Comparison of ENCODE assay signal across 14 cellular contexts in the genomic region with DNA sequence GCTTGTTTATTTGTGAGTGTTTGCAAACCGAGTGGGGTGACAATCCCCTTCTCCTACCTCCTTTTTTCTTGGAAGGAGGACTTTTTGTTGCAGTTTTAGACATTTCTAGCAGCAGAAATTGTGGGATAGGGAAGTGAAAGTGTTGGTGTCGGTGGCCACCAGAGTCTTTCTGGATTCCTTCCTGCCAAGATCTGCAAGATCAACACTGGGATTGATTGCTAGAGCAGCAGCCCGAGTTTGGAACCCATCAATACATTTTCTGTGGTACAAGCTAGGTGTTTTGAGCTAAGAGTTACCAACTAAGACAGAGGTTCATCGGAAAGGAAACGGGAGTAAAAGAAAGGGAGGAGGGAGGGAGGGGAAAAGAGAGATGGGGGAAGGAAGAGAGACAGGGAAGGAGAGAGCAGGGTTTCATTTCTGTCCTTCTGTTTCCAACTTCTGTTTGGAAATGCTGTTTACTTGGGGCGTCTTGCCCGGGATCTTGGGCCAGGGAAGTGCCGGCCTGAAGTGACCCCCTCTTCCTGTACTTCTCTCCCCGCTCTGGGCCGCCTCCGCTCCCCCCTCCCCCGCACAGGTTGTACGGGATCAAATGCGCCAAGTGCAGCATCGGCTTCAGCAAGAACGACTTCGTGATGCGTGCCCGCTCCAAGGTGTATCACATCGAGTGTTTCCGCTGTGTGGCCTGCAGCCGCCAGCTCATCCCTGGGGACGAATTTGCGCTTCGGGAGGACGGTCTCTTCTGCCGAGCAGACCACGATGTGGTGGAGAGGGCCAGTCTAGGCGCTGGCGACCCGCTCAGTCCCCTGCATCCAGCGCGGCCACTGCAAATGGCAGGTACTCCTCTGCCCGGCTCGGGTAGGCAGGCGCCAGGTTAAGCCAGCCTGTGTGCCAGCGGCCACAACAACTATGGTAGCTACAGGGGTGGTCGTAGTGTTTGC. TPM values are rescaled to one million over a fixed set of nuclear protein-coding genes. Genes with fewer than 3 reads are reported as not detected.
DNase-seq lines count a peak whose midpoint lies in the region; ATAC-seq and TF ChIP-seq lines count a peak whose summit lies in the region.
"Had no signal": no experiment of that assay in that cellular context is flagged by ENCODE, and none has a peak within 500 bp of the region (broad histone marks: within the 10 kb centered on the region; RNA-seq: fewer than 3 reads in every experiment).

No MANE protein-coding gene starts in this region.

- H2BK20ac ChIP-seq in IMR-90 (ENCODE audit: low read depth, low read length) = no peak overlapping the region

- dilution Hi-C loops in IMR-90 (cut with HindIII; ENCODE audit: low sequenced_read_pairs, unreplicated experiment) = no loop called here

- POLR2A ChIA-PET in BJ (lab: Charles Lee) = no interaction called here
- POLR2A ChIA-PET in IMR-90 (lab: Charles Lee; ENCODE audit: unreplicated experiment) = interaction anchor here (0.5 kb wide), 1 partner anchor 1470 kb away, joined by 3 read pairs; no protein-coding TSS in a partner anchor

- no peak overlapping the region for H2BK15ac ChIP-seq in IMR-90 (ENCODE audit: low read depth, low read length)

- peaks cover 96% of the 10 kb centered on the region for H3K79me2 ChIP-seq in neural cell (replicated peaks; ENCODE audit: insufficient read depth, low read length)

- TF ChIP-seq CTCF in BJ (IDR thresholded peaks at IDR 0.05; ENCODE audit: insufficient read depth, low read depth, low read length) = no peak
- TF ChIP-seq CTCF in IMR-90 (conservative IDR thresholded peaks at IDR 0.05; ENCODE audit: low read depth, low read length) = no peak
- TF ChIP-seq CTCF in neural cell (IDR thresholded peaks at IDR 0.05; ENCODE audit: poor library complexity, severe bottlenecking) = no peak

- H2AFZ ChIP-seq in IMR-90 (replicated peaks; ENCODE audit: low read length, poor library complexity) = no peak overlapping the region
- no peak overlapping the region for H2AFZ ChIP-seq in neural cell (ENCODE audit: low read depth, low read length)

- H3K36me3 ChIP-seq in BJ (ENCODE audit: control insufficient read depth, insufficient read depth, low read length) (no peaks in the 10 kb centered on the region), IMR-90 (ENCODE audit: control insufficient read depth, insufficient read depth, low read length) (no peaks in the 10 kb centered on the region), neural cell (ENCODE audit: insufficient read depth, low read length) (no peaks in the 10 kb centered on the region)
- H3K36me3 ChIP-seq: thyroid gland had no signal

- H3K27ac ChIP-seq in IMR-90 (ENCODE audit: insufficient read depth, low read length) = no peak overlapping the region
- peak overlapping the region; percentile 8 for H3K27ac ChIP-seq in neural cell (ENCODE audit: low read length)
- H3K27ac ChIP-seq: thyroid gland had no signal

- no peaks in the 10 kb centered on the region for H3K4me1 ChIP-seq in IMR-90 (ENCODE audit: control insufficient read depth, insufficient read depth, low read length)

- no peak overlapping the region for H4K8ac ChIP-seq in IMR-90 (ENCODE audit: low read depth in 2 of 2, low read length in 2 of 2)

- no peak for DNase-seq in BJ (ENCODE audit: low read depth)
- DNase-seq in IMR-90 = no peak
- DNase-seq in ecto neural progenitor cell (ENCODE audit: low spot score) = peak; percentile 62
- no peak for DNase-seq in SW480 (ENCODE audit: low spot score)
- no peak for DNase-seq in stimulated activated CD4-positive, alpha-beta T cell treated with anti-CD3 and anti-CD28 coated beads, Interleukin-4, amount 100 ng/mL, for 4 hours
- no peak for DNase-seq in SW 1271 (lab: John Stamatoyannopoulos, UW)
- DNase-seq: CD4-positive, alpha-beta memory T cell; central memory CD4-positive, alpha-beta T cell; GOT3; natural killer cell; T-helper 2 cell; thyroid gland had no signal

- no peak overlapping the region for H2AK5ac ChIP-seq in IMR-90 (ENCODE audit: low read depth, low read length)

- no peak for TF ChIP-seq POLR2A in IMR-90 (IDR thresholded peaks at IDR 0.05; ENCODE audit: low read depth, low read length)

- H3K4me2 ChIP-seq in IMR-90 (ENCODE audit: low read depth, low read length) (peak overlapping the region; percentile 58; the same call in 1 of the 2 replicates), neural cell (ENCODE audit: low read length) (peak overlapping the region; percentile 71)

- H3K4ac ChIP-seq in IMR-90 (ENCODE audit: low read depth, low read length) = no peak overlapping the region

- no peaks in the 10 kb centered on the region for H3F3A ChIP-seq in neural cell (ENCODE audit: insufficient read depth, low read length, poor library complexity, severe bottlenecking)

- TF ChIP-seq RAD21 in IMR-90 (IDR thresholded peaks at IDR 0.05; ENCODE audit: low read length) (no peak), neural cell (conservative IDR thresholded peaks at IDR 0.05) (no peak)

- no peak overlapping the region for H4K91ac ChIP-seq in IMR-90 (ENCODE audit: insufficient read depth, low read depth, low read length)

- CTCF ChIA-PET in BJ (lab: Yijun Ruan, JAX) = no interaction called here
- CTCF ChIA-PET in IMR-90 (lab: Yijun Ruan, JAX) = no interaction called here

- no peak overlapping the region for H2BK5ac ChIP-seq in IMR-90 (ENCODE audit: low read depth, low read length, poor library complexity, severe bottlenecking)

- H3K27me3 ChIP-seq in BJ (ENCODE audit: control insufficient read depth, insufficient read depth, low read length) (no peaks in the 10 kb centered on the region), IMR-90 (ENCODE audit: control insufficient read depth, insufficient read depth, low read length) (peaks cover 53% of the 10 kb centered on the region), neural cell (ENCODE audit: insufficient read depth, low read depth, low read length) (peaks cover 90% of the 10 kb centered on the region)

- no TSS peak for BruUV-seq in IMR-90 (replicated peaks; lab: Mats Ljungman, UMichigan)

- H2BK120ac ChIP-seq in IMR-90 (ENCODE audit: low read depth, low read length) = no peak overlapping the region

- H3K79me1 ChIP-seq in IMR-90 (ENCODE audit: low read depth in 1 of 2, low read length in 2 of 2) = no peaks in the 10 kb centered on the region

- WGBS in IMR-90 (ENCODE audit: extremely low coverage in 2 of 2, insufficient read length in 1 of 2), 2 experiments = 2% methylated on average over 23 of the region's 38 CpGs; no CpG with 5 or more reads in 1 of the 2 experiments

- H3K4me3 ChIP-seq in BJ (ENCODE audit: low read depth, low read length) (peak overlapping the region; percentile 47), IMR-90 (ENCODE audit: insufficient read depth, low read depth, low read length) (0 out of 2 replicates have a peak overlapping the region, but pooled peaks have one; percentile 5), neural cell (ENCODE audit: low read length) (peak overlapping the region; percentile 82)
- H3K4me3 ChIP-seq: thyroid gland had no signal

- H3K14ac ChIP-seq in IMR-90 (replicated peaks; ENCODE audit: low read depth, low read length) = no peak overlapping the region

- no peak for ATAC-seq in IMR-90 (ENCODE audit: low read depth)
- ATAC-seq in activated CD4-positive, CD25-positive, alpha-beta regulatory T cell treated with anti-CD3 and anti-CD28 coated beads, Interleukin-2, amount 50 U/mL, for 24 hours = no peak
- ATAC-seq: natural killer cell had no signal

- H3K9me3 ChIP-seq in IMR-90 (ENCODE audit: control insufficient read depth, insufficient read depth, low read length) (no peaks in the 10 kb centered on the region), neural cell (ENCODE audit: low read length) (no peaks in the 10 kb centered on the region)
- H3K9me3 ChIP-seq: thyroid gland had no signal

- H3K18ac ChIP-seq in IMR-90 (ENCODE audit: low read depth, low read length) = no peak overlapping the region

- H2AK9ac ChIP-seq in IMR-90 (replicated peaks; ENCODE audit: low read depth, low read length, poor library complexity) = no peak overlapping the region

- H3K9me2 ChIP-seq in neural cell (ENCODE audit: insufficient read depth, low read length) = no peaks in the 10 kb centered on the region

- intact Hi-C loops in IMR-90 (cut with micrococcal nuclease) = no loop called here

- H4K5ac ChIP-seq in IMR-90 (ENCODE audit: low read depth, low read length) = no peak overlapping the region

- H3K9me1 ChIP-seq in IMR-90 (ENCODE audit: insufficient read depth, low read length) = no peaks in the 10 kb centered on the region

- H4K20me1 ChIP-seq in IMR-90 (ENCODE audit: insufficient read depth, low read length) (no peaks in the 10 kb centered on the region), neural cell (ENCODE audit: insufficient read depth) (peaks cover 2% of the 10 kb centered on the region)

- no peak for TF ChIP-seq EP300 in neural cell (conservative IDR thresholded peaks at IDR 0.05; ENCODE audit: poor library complexity, severe bottlenecking)

- no peak overlapping the region for H3K56ac ChIP-seq in IMR-90 (ENCODE audit: extremely low read depth, insufficient read depth, low read length)

- in situ Hi-C loops in IMR-90 (cut with MboI; ENCODE audit: low sequenced_read_pairs) = loop anchor here (25.0 kb wide), 1 partner anchor 1275 kb away; no protein-coding TSS in a partner anchor

- no peak overlapping the region for H3K23ac ChIP-seq in IMR-90 (ENCODE audit: low read depth, low read length)

- H3K9ac ChIP-seq in IMR-90 (ENCODE audit: low read depth, low read length) = no peak overlapping the region
- H3K9ac ChIP-seq in neural cell (ENCODE audit: low read length) = peak overlapping the region; percentile 61

TF ChIP-seq in IMR-90, 13 proteins besides CTCF, POLR2A, EP300 and RAD21 (continues in another document):
- TF ChIP-seq CHD1 (IDR thresholded peaks at IDR 0.05; ENCODE audit: low read depth, low read length) (no peak), RFX5 (IDR thresholded peaks at IDR 0.05; ENCODE audit: low read depth, low read length) (no peak)

TF ChIP-seq in neural cell, 6 proteins besides CTCF, POLR2A, EP300 and RAD21 (continues in another document):
- TF ChIP-seq MXI1 (conservative IDR thresholded peaks at IDR 0.05; ENCODE audit: poor library complexity, severe bottlenecking) (no peak), POLR2AphosphoS5 (IDR thresholded peaks at IDR 0.05) (peak; percentile 44)

RNA-seq across cellular contexts. Expression of a gene that starts 3.9 kb away (rescaled TPM):
- polyA plus RNA-seq in BJ (2011; rRNA removed) (0.82 and 1.2 TPM in 2 replicates), IMR-90 (2012; rRNA removed) (not detected in 2 replicates), neural cell (27.6 and 33.6 TPM in 2 replicates)
- polyA minus RNA-seq in BJ (2011; rRNA and poly(A)+ RNA removed) = 1.5 and 1.9 TPM in 2 replicates
- total RNA-seq in IMR-90 (2012; rRNA removed) = under 0.01 TPM in 1 of 2 replicates, not detected in the other
- polyA plus RNA-seq in IMR-90 (2012; cell fraction: cytosol; rRNA removed) = not detected in 2 replicates
- polyA plus RNA-seq in IMR-90 (2012; cell fraction: nucleus; rRNA removed; ENCODE audit: low replicate concordance) = not detected in 2 replicates
- 47.5 and 49.4 TPM in 2 replicates for polyA minus RNA-seq in neural cell
- total RNA-seq: CD4-positive, alpha-beta memory T cell; natural killer cell had no signal
- polyA plus RNA-seq: CD4-positive, alpha-beta memory T cell had no signal

Comparison
In these comparisons a context has a peak if more than half of its experiments do, and no peak if none do; other contexts are left out.
1. H3K4me3 ChIP-seq: peak in every context shown above with its lines; median percentile 82 in neural cell; 47 in BJ; 5 in IMR-90.
2. RNA of a gene that starts 3.9 kb away (polyA plus RNA-seq): 27.6 to 33.6 TPM in neural cell; 0.82 to 1.2 TPM in BJ and not detected in IMR-90; every median in the first group is over 10 times any median in the second.